ENCODE assay signal across 29 cellular contexts in the genomic region with DNA sequence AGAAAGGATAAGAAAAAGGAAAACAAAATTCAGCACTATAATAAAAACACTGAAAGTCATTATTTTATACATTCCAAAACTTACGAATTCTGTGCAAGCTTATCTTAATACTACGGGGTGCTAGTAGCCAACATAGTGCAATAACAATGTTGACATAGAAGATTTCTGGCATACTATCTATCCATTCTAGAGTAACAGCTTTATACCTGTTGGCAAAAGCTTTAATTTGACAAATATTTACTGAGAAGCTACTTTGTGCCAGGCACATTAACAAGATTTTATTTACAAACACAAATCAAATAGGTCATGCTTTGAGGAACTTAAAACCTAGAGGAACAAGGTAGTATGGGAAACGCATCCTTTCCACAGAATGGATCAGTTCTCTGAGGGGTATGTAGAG. TPM values are rescaled to one million over a fixed set of nuclear protein-coding genes. Genes with fewer than 3 reads are reported as not detected.
DNase-seq lines count a peak whose midpoint lies in the region; ATAC-seq, FAIRE-seq and TF ChIP-seq lines count a peak whose summit lies in the region.
"Had no signal": no experiment of that assay in that cellular context is flagged by ENCODE, and none has a peak within 500 bp of the region (broad histone marks: within the 10 kb centered on the region; RNA-seq: fewer than 3 reads in every experiment).

No MANE protein-coding gene starts in this region.

- no peaks in the 10 kb centered on the region for H3K9me3 ChIP-seq in endothelial cell of umbilical vein (replicated peaks; ENCODE audit: control insufficient read depth, insufficient read depth, low read length)
- H3K9me3 ChIP-seq: BLaER1 treated with 17β-estradiol and CSF1 and Interleukin-3, amounts not matched to agents 10 nM and 100 nM had no signal

- H3K4me1 Mint-ChIP-seq in osteocyte (ENCODE audit: unreplicated experiment): peaks cover 48% of the 10 kb centered on the region
- H3K4me1 Mint-ChIP-seq: neural crest cell had no signal

- H3K4me3 ChIP-seq in AG10803 (ENCODE audit: low read length) (peak overlapping the region; percentile 59), endothelial cell of umbilical vein (replicated peaks in 1 of 3; ENCODE audit: insufficient read depth in 1 of 3, low read depth in 1 of 3, low read length in 3 of 3) (peak overlapping the region in 2 of 3 experiments; percentile 24 to 70)
- H3K4me3 ChIP-seq: BLaER1 treated with 17β-estradiol and CSF1 and Interleukin-3, amounts not matched to agents 10 nM and 100 nM; hepatocyte had no signal

- TF ChIP-seq POLR2A in H54 (IDR thresholded peaks at IDR 0.05; ENCODE audit: low read depth, low read length): no peak
- no peak for TF ChIP-seq POLR2A in endothelial cell of umbilical vein (IDR thresholded peaks at IDR 0.05; ENCODE audit: low read depth, low read length)

- no TSS peak for BruUV-seq in endothelial cell of umbilical vein (replicated peaks; lab: Mats Ljungman, UMichigan)

- H3K27ac ChIP-seq in endothelial cell of umbilical vein (ENCODE audit: insufficient read depth, low read depth, low read length): no peak overlapping the region
- H3K27ac ChIP-seq: BLaER1 treated with 17β-estradiol and CSF1 and Interleukin-3, amounts not matched to agents 10 nM and 100 nM; hepatocyte; parathyroid adenoma had no signal

- intact Hi-C loops in endothelial cell of umbilical vein (cut with micrococcal nuclease): no loop called here

- dilution Hi-C loops in endothelial cell of umbilical vein (cut with MboI; ENCODE audit: extremely low pct_ligation_motif_present, low sequenced_read_pairs): no loop called here

- no peaks in the 10 kb centered on the region for H3K79me2 ChIP-seq in endothelial cell of umbilical vein (ENCODE audit: control insufficient read depth, insufficient read depth, low read length)
- H3K79me2 ChIP-seq: hepatocyte, parathyroid adenoma had no signal

- no peaks in the 10 kb centered on the region for H4K20me1 ChIP-seq in endothelial cell of umbilical vein (replicated peaks; ENCODE audit: control insufficient read depth, extremely low read depth, insufficient read depth, low read length)
- H4K20me1 ChIP-seq: BLaER1 treated with 17β-estradiol and CSF1 and Interleukin-3, amounts not matched to agents 10 nM and 100 nM had no signal

- peak overlapping the region; percentile 98 for H3K4me2 ChIP-seq in endothelial cell of umbilical vein (ENCODE audit: insufficient read depth, low read length)
- H3K4me2 ChIP-seq: BLaER1 treated with 17β-estradiol and CSF1 and Interleukin-3, amounts not matched to agents 10 nM and 100 nM; hepatocyte had no signal

- peaks cover 5% of the 10 kb centered on the region for H3K36me3 Mint-ChIP-seq in osteocyte (ENCODE audit: unreplicated experiment)

- H3K4me3 Mint-ChIP-seq in osteocyte (ENCODE audit: unreplicated experiment): no peak overlapping the region
- H3K4me3 Mint-ChIP-seq: activated CD4-positive, alpha-beta memory T cell treated with anti-CD3 and anti-CD28 coated beads for 36 hours; activated naive CD8-positive, alpha-beta T cell treated with anti-CD3 and anti-CD28 coated beads, Interleukin-2, amount 50 U/mL, for 24 hours; activated T-cell treated with anti-CD3 and anti-CD28 coated beads, Interleukin-2, amount 50 U/mL, for 72 hours; endodermal cell; memory B cell; neural crest cell had no signal

- no peak for DNase-seq in AG10803 (ENCODE audit: low read depth)
- no peak for DNase-seq in H54 (ENCODE audit: insufficient read length, low spot score)
- DNase-seq in endothelial cell of umbilical vein (ENCODE audit: low read depth, low spot score): peak; percentile 39
- DNase-seq in osteocyte (ENCODE audit: extremely low spot score, unreplicated experiment): no peak
- no peak for DNase-seq in GM20000 (ENCODE audit: low spot score)
- DNase-seq in GF-D8 (lab: John Stamatoyannopoulos, UW): no peak
- DNase-seq in dermis blood vessel endothelial cell: no peak
- DNase-seq: activated CD4-positive, alpha-beta memory T cell treated with anti-CD3 and anti-CD28 coated beads for 36 hours; activated naive CD8-positive, alpha-beta T cell treated with anti-CD3 and anti-CD28 coated beads, Interleukin-2, amount 50 U/mL, for 24 hours; activated T-cell treated with anti-CD3 and anti-CD28 coated beads, Interleukin-2, amount 50 U/mL, for 72 hours; central memory CD4-positive, alpha-beta T cell; endodermal cell; HCEC 1CT; NCI-H82; retina; RPMI8226; stimulated activated CD4-positive, alpha-beta T cell treated with anti-CD3 and anti-CD28 coated beads, Interleukin-2, amount 100 ng/mL, for 24 hours; trophoblast cell had no signal

- peak overlapping the region; percentile 25 for H3K27ac Mint-ChIP-seq in osteocyte (ENCODE audit: unreplicated experiment)
- H3K27ac Mint-ChIP-seq: activated CD4-positive, alpha-beta memory T cell treated with anti-CD3 and anti-CD28 coated beads for 36 hours; activated naive CD8-positive, alpha-beta T cell treated with anti-CD3 and anti-CD28 coated beads, Interleukin-2, amount 50 U/mL, for 24 hours; activated T-cell treated with anti-CD3 and anti-CD28 coated beads, Interleukin-2, amount 50 U/mL, for 72 hours; endodermal cell; memory B cell had no signal

- no peaks in the 10 kb centered on the region for H3K9me1 ChIP-seq in endothelial cell of umbilical vein (replicated peaks; ENCODE audit: control insufficient read depth, extremely low read depth, insufficient read depth, low read length)

- peak overlapping the region; percentile 7 for H2AFZ ChIP-seq in endothelial cell of umbilical vein (ENCODE audit: low read depth, low read length)
- H2AFZ ChIP-seq: hepatocyte, parathyroid adenoma had no signal

- TF ChIP-seq CTCF in AG10803 (conservative IDR thresholded peaks at IDR 0.05; ENCODE audit: low read length) (no peak), endothelial cell of umbilical vein (IDR thresholded peaks at IDR 0.05; ENCODE audit: extremely low read depth in 1 of 2, insufficient read depth in 1 of 2, low read depth in 1 of 2, low read length in 2 of 2) (no peak), osteocyte (IDR thresholded peaks at IDR 0.05) (no peak), GM20000 (IDR thresholded peaks at IDR 0.05; ENCODE audit: extremely low read depth, missing control alignments) (no peak)

- H3K9ac ChIP-seq in endothelial cell of umbilical vein (replicated peaks; ENCODE audit: extremely low read depth, insufficient read depth, low read length): no peak overlapping the region
- H3K9ac ChIP-seq: BLaER1 treated with 17β-estradiol and CSF1 and Interleukin-3, amounts not matched to agents 10 nM and 100 nM; parathyroid adenoma had no signal

- POLR2A ChIA-PET in endothelial cell of umbilical vein (lab: Charles Lee): no interaction called here

- H3K27me3 ChIP-seq in endothelial cell of umbilical vein (ENCODE audit: control insufficient read depth in 2 of 2, insufficient read depth in 2 of 2, low read length in 2 of 2): no peaks in the 10 kb centered on the region
- H3K27me3 ChIP-seq: BLaER1 treated with 17β-estradiol and CSF1 and Interleukin-3, amounts not matched to agents 10 nM and 100 nM; hepatocyte had no signal

- no peaks in the 10 kb centered on the region for H3K9me3 Mint-ChIP-seq in osteocyte (ENCODE audit: unreplicated experiment)
- H3K9me3 Mint-ChIP-seq: activated CD4-positive, alpha-beta memory T cell treated with anti-CD3 and anti-CD28 coated beads for 36 hours; activated naive CD8-positive, alpha-beta T cell treated with anti-CD3 and anti-CD28 coated beads, Interleukin-2, amount 50 U/mL, for 24 hours; activated T-cell treated with anti-CD3 and anti-CD28 coated beads, Interleukin-2, amount 50 U/mL, for 72 hours; endodermal cell; memory B cell; neural crest cell had no signal

- CTCF ChIA-PET in endothelial cell of umbilical vein (lab: Charles Lee): interaction anchor here (2.3 kb wide), 1 partner anchor 25 kb away, joined by 9 read pairs; no protein-coding TSS in a partner anchor

- FAIRE-seq in H54 (lab: Jason Lieb, UNC) (peak; percentile 23), endothelial cell of umbilical vein (lab: Jason Lieb, UNC) (no peak)
- FAIRE-seq: frontal cortex, GM12892 had no signal

- no peaks in the 10 kb centered on the region for H3K27me3 Mint-ChIP-seq in osteocyte (ENCODE audit: unreplicated experiment)
- H3K27me3 Mint-ChIP-seq: activated CD4-positive, alpha-beta memory T cell treated with anti-CD3 and anti-CD28 coated beads for 36 hours; activated naive CD8-positive, alpha-beta T cell treated with anti-CD3 and anti-CD28 coated beads, Interleukin-2, amount 50 U/mL, for 24 hours; memory B cell had no signal

- H3K4me1 ChIP-seq in endothelial cell of umbilical vein (ENCODE audit: control insufficient read depth, extremely low read depth, insufficient read depth, low read length): peaks cover 40% of the 10 kb centered on the region

- no peaks in the 10 kb centered on the region for H3K36me3 ChIP-seq in endothelial cell of umbilical vein (ENCODE audit: control insufficient read depth in 2 of 2, extremely low read depth in 1 of 2, insufficient read depth in 2 of 2, low read length in 2 of 2)

- ATAC-seq in HG03139 (IDR thresholded peaks at IDR 0.05; ENCODE audit: unreplicated experiment): no peak
- ATAC-seq: activated CD4-positive, CD25-positive, alpha-beta regulatory T cell treated with anti-CD3 and anti-CD28 coated beads, Interleukin-2, amount 50 U/mL, for 24 hours; activated naive CD8-positive, alpha-beta T cell treated with anti-CD3 and anti-CD28 coated beads, Interleukin-2, amount 50 U/mL, for 24 hours; activated T-cell treated with anti-CD3 and anti-CD28 coated beads, Interleukin-2, amount 50 U/mL, for 72 hours; esophagus mucosa had no signal

TF ChIP-seq in endothelial cell of umbilical vein, 7 proteins besides CTCF, POLR2A, EP300 and RAD21 (continues in another document):
- TF ChIP-seq, protein P1, sequence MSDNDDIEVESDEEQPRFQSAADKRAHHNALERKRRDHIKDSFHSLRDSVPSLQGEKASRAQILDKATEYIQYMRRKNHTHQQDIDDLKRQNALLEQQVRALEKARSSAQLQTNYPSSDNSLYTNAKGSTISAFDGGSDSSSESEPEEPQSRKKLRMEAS (IDR thresholded peaks at IDR 0.05; ENCODE audit: insufficient read depth, insufficient read length): no peak
- TF ChIP-seq JUN (IDR thresholded peaks at IDR 0.05; ENCODE audit: borderline replicate concordance, insufficient read depth, insufficient read length, low read depth) (no peak), EZH2 (IDR thresholded peaks at IDR 0.05; ENCODE audit: borderline replicate concordance, low read depth, low read length, severe bottlenecking) (no peak), GATA2 (IDR thresholded peaks at IDR 0.05; ENCODE audit: insufficient read depth, insufficient read length, low read depth, low read length) (no peak)

RNA-seq across cellular contexts. Expression of a gene that starts 1.1 kb away (rescaled TPM):
- 1.4 and 3.2 TPM in 2 replicates for total RNA-seq in endothelial cell of umbilical vein
- 13.5 and 14.3 TPM in 2 replicates for polyA plus RNA-seq in endothelial cell of umbilical vein
- polyA plus RNA-seq in endothelial cell of umbilical vein (2011; cell fraction: cytosol; rRNA removed): 8.0 and 11.9 TPM in 2 replicates
- polyA plus RNA-seq in endothelial cell of umbilical vein (2011; cell fraction: nucleus; rRNA removed): 3.8 and 4.9 TPM in 2 replicates
- 1.1 and 1.2 TPM in 2 replicates for polyA plus RNA-seq in endothelial cell of umbilical vein (2012)
- polyA minus RNA-seq in endothelial cell of umbilical vein: 11.7 and 14.2 TPM in 2 replicates
- polyA minus RNA-seq in endothelial cell of umbilical vein (2011; cell fraction: cytosol; rRNA and poly(A)+ RNA removed): not detected
- 4.5 and 6.7 TPM in 2 replicates for polyA minus RNA-seq in endothelial cell of umbilical vein (2011; cell fraction: nucleus; rRNA and poly(A)+ RNA removed)
- total RNA-seq in osteocyte: 0.42 and 0.64 TPM in 2 replicates
- 0.85 and 0.93 TPM in 2 replicates for total RNA-seq in dermis blood vessel endothelial cell
- total RNA-seq: activated CD4-positive, alpha-beta memory T cell treated with anti-CD3 and anti-CD28 coated beads for 36 hours; activated T-cell treated with anti-CD3 and anti-CD28 coated beads, Interleukin-2, amount 50 U/mL, for 72 hours; endodermal cell; esophagus mucosa; frontal cortex; neural crest cell; T-helper 1 cell treated with Interleukin-12 subunit alpha and Interleukin-12 subunit beta and Interleukin-4 antibody, amounts not matched to agents 30 ng/mL and 1 ng/mL, for 36 hours had no signal
